In genomic region chr13:30464496-30465351, GRCh38 we compare ENCODE assay signal across 8 cellular contexts. TPM values are rescaled to one million over a fixed set of nuclear protein-coding genes. Genes with fewer than 3 reads are reported as not detected.
DNase-seq lines count a peak whose midpoint lies in the region; ATAC-seq and TF ChIP-seq lines count a peak whose summit lies in the region.

No MANE protein-coding gene starts in this region.

- WGBS in adrenal gland, 4 donors: 0 to 1% (median 1%) methylated on average over 10 to 124 of the region's 139 CpGs; no CpG with 5 or more reads in 1 of the 4 donors
- WGBS in prostate gland: under 1% methylated on average over 69 of the region's 139 CpGs
- under 1% methylated on average over 124 of the region's 139 CpGs for WGBS in urinary bladder

- intact Hi-C loops in adrenal gland (cut with DNase I): loop anchor here in 1 of 2 donors (10.0 kb wide), 2 partner anchors 110 to 150 kb away; partner anchors contain the start of gene USPL1
- intact Hi-C loops in left ventricle myocardium inferior (cut with micrococcal nuclease): loop anchor here (10.0 kb wide), 2 partner anchors 50 to 330 kb away; no protein-coding TSS in a partner anchor
- intact Hi-C loops in prostate gland (cut with DNase I): loop anchor here (2.0 to 10.0 kb wide), 9 partner anchors 44 to 610 kb away; partner anchors contain the start of genes KATNAL1, UBL3 and USPL1

- peak overlapping the region in 3 of 4 donors; percentile 53 to 82 (median 68) for H3K4me3 ChIP-seq in adrenal gland
- H3K4me3 ChIP-seq in left ventricle myocardium inferior: peak overlapping the region; percentile 94
- peak overlapping the region; percentile 46 to 62 for H3K4me3 ChIP-seq in prostate gland
- peak overlapping the region; percentile 99 for H3K4me3 ChIP-seq in urinary bladder (ENCODE audit: low read depth, low read length)

- peak overlapping the region; percentile 92 to 99 (median 98) for H3K27ac ChIP-seq in adrenal gland
- peak overlapping the region; percentile 100 for H3K27ac ChIP-seq in left ventricle myocardium inferior (replicated peaks)
- H3K27ac ChIP-seq in prostate gland: peak overlapping the region; percentile 92 to 97
- peak overlapping the region; percentile 99 for H3K27ac ChIP-seq in urinary bladder (ENCODE audit: low read depth)

- H3K27me3 ChIP-seq in adrenal gland: no peaks in the 10 kb centered on the region
- no peaks in the 10 kb centered on the region for H3K27me3 ChIP-seq in left ventricle myocardium inferior (ENCODE audit: low read depth)
- no peaks in the 10 kb centered on the region for H3K27me3 ChIP-seq in prostate gland (replicated peaks; ENCODE audit: insufficient read depth)

- peaks cover 0 to 14% of the 10 kb centered on the region in 2 donors for H3K36me3 ChIP-seq in adrenal gland (replicated peaks in 1 of 2)
- peaks cover 20% of the 10 kb centered on the region for H3K36me3 ChIP-seq in left ventricle myocardium inferior
- H3K36me3 ChIP-seq in prostate gland: no peaks in the 10 kb centered on the region
- H3K36me3 ChIP-seq in urinary bladder (ENCODE audit: insufficient read depth): no peaks in the 10 kb centered on the region

- peaks cover 23 to 30% of the 10 kb centered on the region in 2 donors for H3K4me1 ChIP-seq in adrenal gland (replicated peaks in 1 of 2)
- peaks cover 40% of the 10 kb centered on the region for H3K4me1 ChIP-seq in left ventricle myocardium inferior
- H3K4me1 ChIP-seq in prostate gland (replicated peaks): peaks cover 3% of the 10 kb centered on the region
- no peaks in the 10 kb centered on the region for H3K4me1 ChIP-seq in urinary bladder (ENCODE audit: insufficient read depth)

- H3K9me3 ChIP-seq in adrenal gland (replicated peaks in 1 of 3) (no peaks in the 10 kb centered on the region), left ventricle myocardium inferior (replicated peaks) (no peaks in the 10 kb centered on the region), prostate gland (no peaks in the 10 kb centered on the region)

- peak; percentile 29 for ATAC-seq in GM21723 (IDR thresholded peaks at IDR 0.05; ENCODE audit: unreplicated experiment)

- TF ChIP-seq CTCF in adrenal gland (IDR thresholded peaks at IDR 0.05) (peak in 1 of 6 experiments; percentile 31), left ventricle myocardium inferior (IDR thresholded peaks at IDR 0.05; ENCODE audit: borderline replicate concordance) (no peak), prostate gland (IDR thresholded peaks at IDR 0.05) (peak in 1 of 4 experiments; percentile 20)

- peak; percentile 77 for DNase-seq in Daoy (ENCODE audit: low read depth)
- DNase-seq in Kasumi-1 (lab: John Stamatoyannopoulos, UW): peak; percentile 15 to 33
- peak; percentile 85 for DNase-seq in SW480 (ENCODE audit: low spot score)
- DNase-seq in adrenal gland: peak; percentile 69 to 83 (median 79)
- peak; percentile 78 for DNase-seq in left ventricle myocardium inferior
- peak; percentile 77 for DNase-seq in prostate gland (ENCODE audit: low spot score)

- TF ChIP-seq POLR2A in adrenal gland (IDR thresholded peaks at IDR 0.05) (peak; percentile 78 to 80), prostate gland (IDR thresholded peaks at IDR 0.05) (no peak)

RNA-seq across cellular contexts. Expression of gene HMGB1, which starts 1.0 kb away (rescaled TPM):
- total RNA-seq in Daoy (2014; rRNA removed; shearing (Covaris generic)): 814 and 912 TPM in 2 replicates
- total RNA-seq in adrenal gland (100 to 1,000 TPM; 106 to 310 (median 207) TPM), left ventricle myocardium inferior (161 TPM), prostate gland (100 to 1,000 TPM; 264 to 274 TPM), urinary bladder (415 TPM)
- polyA plus RNA-seq in adrenal gland (100 to 1,000 TPM; 252 to 342 (median 274) TPM), urinary bladder (470 TPM)

RNA-seq across cellular contexts. Expression of gene UBE2L5, which starts 42.4 kb away (rescaled TPM):
- not detected in 2 replicates for total RNA-seq in Daoy (2014; rRNA removed; shearing (Covaris generic))
- total RNA-seq in adrenal gland (under 1 TPM in 1 of 8 donors, not detected in 7; 0.18 TPM), left ventricle myocardium inferior (not detected), prostate gland (1 to 10 TPM in 1 of 2 donors, under 1 TPM in 1; 0.18 to 5.2 TPM), urinary bladder (0.21 TPM)
- polyA plus RNA-seq in adrenal gland (under 1 TPM in 2 of 3 donors, not detected in 1; 0.03 to 0.16 TPM), urinary bladder (0.20 TPM)

Comparison
In these comparisons a context has a peak if more than half of its experiments do, and no peak if none do; other contexts are left out.
1. Peak in every context shown above with its lines: DNase-seq, ATAC-seq, H3K4me3 ChIP-seq and H3K27ac ChIP-seq.
2. DNase-seq: peak in every context shown above with its lines; median percentile 85 in SW480; 79 in adrenal gland; 78 in left ventricle myocardium inferior; 77 in Daoy; 77 in prostate gland; 24 in Kasumi-1.